In genomic region chr10:73262105-73262730, GRCh38 we compare ENCODE assay signal across 11 cellular contexts. TPM values are rescaled to one million over a fixed set of nuclear protein-coding genes. Genes with fewer than 3 reads are reported as not detected.
DNase-seq lines count a peak whose midpoint lies in the region; ATAC-seq and TF ChIP-seq lines count a peak whose summit lies in the region.
"Had no signal": no experiment of that assay in that cellular context is flagged by ENCODE, and none has a peak within 500 bp of the region (broad histone marks: within the 10 kb centered on the region; RNA-seq: fewer than 3 reads in every experiment).

No MANE protein-coding gene starts in this region.

- in situ Hi-C loops in brain microvascular endothelial cell (cut with HindIII; ENCODE audit: low pct_ligation_motif_present, low sequenced_read_pairs), result no loop called here

- TF ChIP-seq CTCF in NB4 (IDR thresholded peaks at IDR 0.05; ENCODE audit: low read depth, low read length) (no peak), brain microvascular endothelial cell (IDR thresholded peaks at IDR 0.05; ENCODE audit: low read depth, low read length, missing control alignments) (no peak)

- no peak overlapping the region for H3K27ac ChIP-seq in brain microvascular endothelial cell
- H3K27ac ChIP-seq: ascending aorta, HL-60 had no signal

- peak; percentile 25 for DNase-seq in GF-D8 (lab: John Stamatoyannopoulos, UW)
- peak; percentile 92 for DNase-seq in NB4 (ENCODE audit: low read depth)
- DNase-seq in brain microvascular endothelial cell, result peak; percentile 71
- DNase-seq in myocyte (ENCODE audit: low read depth), result peak; percentile 70
- no peak for DNase-seq in D341Med (ENCODE audit: low spot score)
- DNase-seq in middle frontal gyrus (ENCODE audit: extremely low spot score, low spot score), result no peak
- DNase-seq in NCI-H748 (lab: John Stamatoyannopoulos, UW; ENCODE audit: unreplicated experiment), result no peak
- DNase-seq: NCI-H2171 had no signal

- H3K27me3 ChIP-seq in brain microvascular endothelial cell (replicated peaks), result no peaks in the 10 kb centered on the region
- H3K27me3 ChIP-seq: ascending aorta had no signal

- H3K36me3 ChIP-seq in brain microvascular endothelial cell (replicated peaks), result no peaks in the 10 kb centered on the region
- H3K36me3 ChIP-seq: ascending aorta had no signal

- no peak for ATAC-seq in HG02840 (IDR thresholded peaks at IDR 0.05; ENCODE audit: low FRiP score, unreplicated experiment)

- no peak for TF ChIP-seq POLR2A in NB4 (IDR thresholded peaks at IDR 0.05; ENCODE audit: extremely low read depth, insufficient read length)

- H3K4me3 ChIP-seq in NB4 (ENCODE audit: low read depth, low read length) (no peak overlapping the region), brain microvascular endothelial cell (ENCODE audit: low read depth, low read length) (no peak overlapping the region)
- H3K4me3 ChIP-seq: ascending aorta had no signal

RNA-seq across cellular contexts. Expression of gene MRPS16, which starts 9.8 kb away (rescaled TPM):
- total RNA-seq in myocyte, result 88.7 and 89.9 TPM in 2 replicates
- 111 TPM for polyA plus RNA-seq in myocyte (2012)

RNA-seq across cellular contexts. Expression of gene DNAJC9, which starts 15.2 kb away (rescaled TPM):
- 20.8 and 25.5 TPM in 2 replicates for total RNA-seq in myocyte
- 12.1 TPM for polyA plus RNA-seq in myocyte (2012)

Comparison
In these comparisons a context has a peak if more than half of its experiments do, and no peak if none do; other contexts are left out.
1. DNase-seq: peak in GF-D8 (single experiment), NB4 (single experiment), brain microvascular endothelial cell (single experiment) and myocyte (single experiment); none in D341Med (single experiment), middle frontal gyrus (single experiment) and NCI-H748 (single experiment).